8 cellular contexts compared by ENCODE assay signal in genomic region chr3:43759297-43759782, GRCh38.
DNase-seq lines count a peak whose midpoint lies in the region; ATAC-seq, FAIRE-seq and TF ChIP-seq lines count a peak whose summit lies in the region.

No MANE protein-coding gene starts in this region.

- H3K79me1 ChIP-seq in H9 (ENCODE audit: insufficient read depth, low read depth, low read length, poor library complexity, severe bottlenecking), result no peaks in the 10 kb centered on the region

- H2AK5ac ChIP-seq in H9 (ENCODE audit: insufficient read length, low read length), result no peak overlapping the region

- in situ Hi-C loops in HepG2 (cut with HindIII; ENCODE audit: extremely low pct_ligation_motif_present, low pct_unique_long_range_greater_than_20kb), result loop anchor here (5.0 kb wide), 1 partner anchor 212 kb away; no protein-coding TSS in a partner anchor

- CTCF ChIA-PET in HepG2 (lab: Yijun Ruan, JAX; ENCODE audit: low intra/inter-chr PET ratio, low total read pairs), result interaction anchor here (0.6 kb wide), 1 partner anchor 69 kb away, joined by 3 read pairs; the partner anchor contains the start of gene ABHD5

- no peak overlapping the region for H3K27ac ChIP-seq in HepG2 (ENCODE audit: extremely low read length, insufficient read depth, low read length)
- peak overlapping the region in 1 of 4 donors; percentile 51 for H3K27ac ChIP-seq in esophagus muscularis mucosa (replicated peaks in 1 of 4)
- H3K27ac ChIP-seq in H9 (ENCODE audit: insufficient read length, low read depth, low read length), result no peak overlapping the region

- H3K27ac Mint-ChIP-seq in HFFc6, result peak overlapping the region; percentile 91
- no peak overlapping the region; a peak in 1 of 7 replicates for H3K27ac Mint-ChIP-seq in H9

- no TSS peak for BruUV-seq in HepG2 (replicated peaks; lab: Mats Ljungman, UMichigan)

- H3K4me3 ChIP-seq in HepG2 (replicated peaks in 1 of 3; ENCODE audit: insufficient read depth in 1 of 3, low read depth in 2 of 3, low read length in 3 of 3) (peak overlapping the region in 1 of 3 experiments; percentile 35; a peak in 1 of 6 replicates), esophagus muscularis mucosa (no peak overlapping the region)

- H2AFZ ChIP-seq in HepG2 (ENCODE audit: low read length) (peak overlapping the region; percentile 7), H9 (ENCODE audit: low read length) (no peak overlapping the region)

- no peak overlapping the region for H3K56ac ChIP-seq in H9 (ENCODE audit: insufficient read length, low read depth, low read length)

- POLR2A ChIA-PET in HepG2 (lab: Yijun Ruan, JAX), result no interaction called here

- no peak overlapping the region for H3K18ac ChIP-seq in H9 (ENCODE audit: insufficient read length, low read depth, low read length)

- H2BK5ac ChIP-seq in H9 (ENCODE audit: insufficient read length, low read length), result no peak overlapping the region

- ATAC-seq in HepG2, result peak; percentile 92
- no peak for ATAC-seq in GM21381 (IDR thresholded peaks at IDR 0.05; ENCODE audit: unreplicated experiment)

- H4K20me1 ChIP-seq in HepG2 (ENCODE audit: insufficient read depth, low read length), result no peaks in the 10 kb centered on the region
- no peaks in the 10 kb centered on the region for H4K20me1 ChIP-seq in H9 (ENCODE audit: control insufficient read depth, insufficient read depth, insufficient read length)

- no peak overlapping the region for H4K5ac ChIP-seq in H9 (ENCODE audit: insufficient read length, low read depth, low read length)

- no peaks in the 10 kb centered on the region for H3K79me2 ChIP-seq in HepG2 (ENCODE audit: insufficient read depth, low read length)
- no peaks in the 10 kb centered on the region for H3K79me2 ChIP-seq in H9 (ENCODE audit: insufficient read depth, low read length)

- no peak overlapping the region for H3T11ph ChIP-seq in H9 (ENCODE audit: low read length)

- H3K14ac ChIP-seq in H9 (ENCODE audit: insufficient read depth, low read length), result no peak overlapping the region

- DNase-seq in Ammon's horn (ENCODE audit: low spot score), result peak; percentile 36
- DNase-seq in HFFc6, result peak; percentile 90
- peak; percentile 56 for DNase-seq in astrocyte of the hippocampus (ENCODE audit: low read depth, low spot score)
- DNase-seq in HepG2 (ENCODE audit: low spot score), result peak; percentile 56
- DNase-seq in hippocampal formation (lab: John Stamatoyannopoulos, UW), result no peak
- DNase-seq in esophagus muscularis mucosa (ENCODE audit: extremely low spot score), result no peak
- DNase-seq in H9, result no peak

- intact Hi-C loops in HepG2 (cut with micrococcal nuclease; ENCODE audit: unreplicated experiment), result loop anchor here (1.0 kb wide), 2 partner anchors 68 to 215 kb away; no protein-coding TSS in a partner anchor
- intact Hi-C loops in esophagus muscularis mucosa (cut with DNase I), result no loop called here

- TF ChIP-seq CTCF in HFFc6 (IDR thresholded peaks at IDR 0.05) (peak; percentile 62; the same call in 1 of the 2 replicates), HepG2 (CRISPR knock-in tag; IDR thresholded peaks at IDR 0.05) (peak; percentile 72), esophagus muscularis mucosa (IDR thresholded peaks at IDR 0.05) (peak in 1 of 3 experiments; percentile 8), H9 (conservative IDR thresholded peaks at IDR 0.05) (no peak)

- H2BK20ac ChIP-seq in H9 (ENCODE audit: low read depth, low read length, poor library complexity, severe bottlenecking), result no peak overlapping the region

- no peak overlapping the region for H3K4ac ChIP-seq in H9 (ENCODE audit: low read depth, low read length)

- H3K9me3 ChIP-seq in HepG2 (ENCODE audit: low read length) (no peaks in the 10 kb centered on the region), esophagus muscularis mucosa (no peaks in the 10 kb centered on the region), H9 (ENCODE audit: control insufficient read depth, low read depth, low read length) (no peaks in the 10 kb centered on the region)

- TF ChIP-seq EP300 in HepG2 (IDR thresholded peaks at IDR 0.05; ENCODE audit: low read depth in 2 of 2, low read length in 2 of 2), result no peak
- TF ChIP-seq EP300 in HepG2 (CRISPR knock-in tag; IDR thresholded peaks at IDR 0.05; ENCODE audit: borderline replicate concordance), result no peak
- TF ChIP-seq EP300 in esophagus muscularis mucosa (IDR thresholded peaks at IDR 0.05), result no peak

- no peak overlapping the region for H2BK12ac ChIP-seq in H9 (ENCODE audit: insufficient read length, low read depth, low read length)

- H3K9ac ChIP-seq in HepG2 (ENCODE audit: insufficient read depth, low read depth, low read length) (no peak overlapping the region), H9 (ENCODE audit: extremely low read depth, insufficient read length, low read length) (no peak overlapping the region)

- H3K23me2 ChIP-seq in H9 (ENCODE audit: insufficient read length, low read depth, low read length, poor library complexity, severe bottlenecking), result no peaks in the 10 kb centered on the region

- H3K4me1 ChIP-seq in HepG2 (ENCODE audit: insufficient read depth, low read length) (peaks cover 19% of the 10 kb centered on the region; the same call in 1 of the 2 replicates), esophagus muscularis mucosa (peaks cover 7 to 18% (median 11%) of the 10 kb centered on the region in 4 donors), H9 (ENCODE audit: insufficient read depth, low read length) (peaks cover 3% of the 10 kb centered on the region; the same call in 1 of the 2 replicates)

- peak overlapping the region; percentile 52 for H3K4me2 ChIP-seq in HepG2 (ENCODE audit: low read depth, low read length)
- H3K4me2 ChIP-seq in H9 (ENCODE audit: insufficient read depth, insufficient read length, low read length), result no peak overlapping the region

- peak; percentile 32 for FAIRE-seq in HepG2 (lab: Jason Lieb, UNC)

- H3K23ac ChIP-seq in H9 (ENCODE audit: insufficient read length, low read depth, low read length), result no peak overlapping the region

- no peak overlapping the region for H4K91ac ChIP-seq in H9 (ENCODE audit: insufficient read length, low read depth, low read length)

- no peak overlapping the region for H2BK120ac ChIP-seq in H9 (ENCODE audit: low read depth, low read length, poor library complexity, severe bottlenecking)

- H3K9me3 Mint-ChIP-seq in HFFc6 (no peaks in the 10 kb centered on the region), H9 (no peaks in the 10 kb centered on the region)

- H3K4me1 Mint-ChIP-seq in HFFc6 (ENCODE audit: low read depth) (peaks cover 77% of the 10 kb centered on the region), H9 (peaks cover 18 to 21% of the 10 kb centered on the region in 2 experiments)

- no peak overlapping the region for H2BK15ac ChIP-seq in H9 (ENCODE audit: low read depth, low read length)

- H3K36me3 Mint-ChIP-seq in HFFc6 (ENCODE audit: low read depth), result peaks cover 4% of the 10 kb centered on the region; the same call in 1 of the 2 replicates
- H3K36me3 Mint-ChIP-seq in H9 (ENCODE audit: insufficient read depth in 1 of 3, low read depth in 3 of 3), result no peaks in the 10 kb centered on the region

- peaks cover 1% of the 10 kb centered on the region; the same call in 1 of the 2 replicates for H3K27me3 Mint-ChIP-seq in HFFc6 (ENCODE audit: insufficient read depth)
- H3K27me3 Mint-ChIP-seq in H9 (ENCODE audit: low read depth), result no peaks in the 10 kb centered on the region; the same call in 1 of the 2 replicates

- H3K4me3 Mint-ChIP-seq in HFFc6, result peak overlapping the region; percentile 61
- H3K4me3 Mint-ChIP-seq in H9, result no peak overlapping the region

- TF ChIP-seq RAD21 in HepG2 (CRISPR knock-in tag; IDR thresholded peaks at IDR 0.05), result 0 out of 2 replicates have a peak, but pooled peaks have one; percentile 8

- H3K27me3 ChIP-seq in HepG2 (ENCODE audit: control insufficient read depth in 1 of 2, insufficient read depth in 2 of 2, low read length in 2 of 2), result no peaks in the 10 kb centered on the region
- no peaks in the 10 kb centered on the region for H3K27me3 ChIP-seq in esophagus muscularis mucosa
- no peaks in the 10 kb centered on the region for H3K27me3 ChIP-seq in H9 (ENCODE audit: insufficient read depth, low read length)

- WGBS in HepG2 (ENCODE audit: low lambda C conversion rate), result 6% methylated on average over 3 of the region's 6 CpGs
- WGBS in esophagus muscularis mucosa, result 64% methylated on average over 6 of the region's 6 CpGs
- no CpG with 5 or more reads among the region's 6 CpGs for WGBS in H9 (ENCODE audit: extremely low coverage, insufficient read length, low lambda C conversion rate)

- no peak for TF ChIP-seq POLR2A in HepG2 (IDR thresholded peaks at IDR 0.05; ENCODE audit: insufficient read depth in 1 of 2, low read depth in 2 of 2, low read length in 2 of 2)
- no peak for TF ChIP-seq POLR2A in esophagus muscularis mucosa (IDR thresholded peaks at IDR 0.05; ENCODE audit: low read depth)

- no peak overlapping the region for H4K8ac ChIP-seq in H9 (replicated peaks; ENCODE audit: insufficient read length, low read depth, low read length)

- no peaks in the 10 kb centered on the region for H3K36me3 ChIP-seq in HepG2 (replicated peaks in 1 of 2; ENCODE audit: control insufficient read depth in 1 of 2, insufficient read depth in 2 of 2, low read length in 2 of 2)
- H3K36me3 ChIP-seq in esophagus muscularis mucosa, result no peaks in the 10 kb centered on the region

TF ChIP-seq in HepG2, 621 proteins besides CTCF, POLR2A, EP300 and RAD21 (continues in another document):
- peak; percentile 70 for TF ChIP-seq STAG1 (CRISPR knock-in tag; IDR thresholded peaks at IDR 0.05)
- no peak for TF ChIP-seq TBP (CRISPR knock-in tag; IDR thresholded peaks at IDR 0.05)
- TF ChIP-seq PHF5A (CRISPR knock-in tag; IDR thresholded peaks at IDR 0.05; ENCODE audit: low read depth, unreplicated experiment), result no peak
- no peak for TF ChIP-seq XBP1 (CRISPR knock-in tag; IDR thresholded peaks at IDR 0.05)
- no peak for TF ChIP-seq MXI1 (IDR thresholded peaks at IDR 0.05; ENCODE audit: borderline replicate concordance, low read depth, low read length)
- TF ChIP-seq PRDM4 (CRISPR knock-in tag; IDR thresholded peaks at IDR 0.05; ENCODE audit: borderline replicate concordance), result no peak

Comparison
In these comparisons a context has a peak if more than half of its experiments do, and no peak if none do; other contexts are left out.
1. DNase-seq: peak in Ammon's horn (single experiment), HFFc6 (single experiment), astrocyte of the hippocampus (single experiment) and HepG2 (single experiment); none in hippocampal formation (0 of 2), esophagus muscularis mucosa (single experiment) and H9 (single experiment).